ENCODE assay signal across 11 cellular contexts in the genomic region with DNA sequence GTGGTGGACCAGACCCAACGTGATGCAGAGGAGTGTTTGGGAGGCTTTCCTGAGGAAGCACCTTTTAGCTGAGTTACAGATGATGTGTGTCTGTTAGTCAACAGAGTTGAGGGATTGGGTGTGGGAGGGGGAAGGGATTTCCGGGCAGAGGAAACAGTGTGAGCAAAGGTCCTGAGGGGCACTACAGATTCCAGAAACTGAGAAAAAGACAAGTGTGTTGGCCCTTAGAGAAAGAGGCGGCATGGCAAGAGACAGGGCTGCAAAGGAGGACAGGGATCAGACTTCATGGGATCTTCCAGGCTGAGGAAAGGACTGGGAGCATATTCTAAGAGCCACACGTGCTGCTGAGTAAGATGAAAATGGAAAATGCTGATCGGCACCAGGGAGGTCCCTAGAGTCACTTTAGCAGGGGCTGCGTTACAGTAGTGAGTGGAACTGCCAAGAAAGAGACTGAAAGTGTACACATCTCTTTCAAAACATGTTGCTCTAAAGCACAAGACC. TPM values are rescaled to one million over a fixed set of nuclear protein-coding genes. Genes with fewer than 3 reads are reported as not detected.
DNase-seq lines count a peak whose midpoint lies in the region; ATAC-seq, FAIRE-seq and TF ChIP-seq lines count a peak whose summit lies in the region.
"Had no signal": no experiment of that assay in that cellular context is flagged by ENCODE, and none has a peak within 500 bp of the region (broad histone marks: within the 10 kb centered on the region; RNA-seq: fewer than 3 reads in every experiment).

No MANE protein-coding gene starts in this region.

- no peak overlapping the region for H3K27ac ChIP-seq in colonic mucosa

- H3K9ac ChIP-seq in colonic mucosa (ENCODE audit: low read depth in 2 of 2, low read length in 2 of 2) = no peak overlapping the region

- no peak overlapping the region for H3K4me3 Mint-ChIP-seq in progenitor cell of endocrine pancreas (ENCODE audit: low read depth)

- no peaks in the 10 kb centered on the region for H3K36me3 ChIP-seq in colonic mucosa

- ATAC-seq in GM21825 (IDR thresholded peaks at IDR 0.05; ENCODE audit: unreplicated experiment) = no peak

- H3K4me1 Mint-ChIP-seq in progenitor cell of endocrine pancreas (ENCODE audit: low read depth) = no peaks in the 10 kb centered on the region

- no peaks in the 10 kb centered on the region for H3K9me3 Mint-ChIP-seq in progenitor cell of endocrine pancreas (ENCODE audit: low read depth)

- FAIRE-seq in HTR-8/SVneo (lab: Jason Lieb, UNC) = peak; percentile 48

- DNase-seq in HTR-8/SVneo (ENCODE audit: insufficient read length, low spot score) (no peak), RPMI8226 (peak; percentile 24), fibroblast of the aortic adventitia (ENCODE audit: low read depth) (peak; percentile 19), progenitor cell of endocrine pancreas (ENCODE audit: low spot score, unreplicated experiment) (no peak), colonic mucosa (no peak), NCI-H2107 treated with DMSO at 0.1 percent for 48 hours (lab: John Stamatoyannopoulos, UW; ENCODE audit: unreplicated experiment) (no peak)
- DNase-seq: activated CD4-positive, alpha-beta T cell treated with anti-CD3 and anti-CD28 coated beads for 48 hours; DMS53; NCI-H1436 treated with DMSO at 0.1 percent for 48 hours; stimulated activated CD4-positive, alpha-beta T cell treated with anti-CD3 and anti-CD28 coated beads, Interleukin-4, amount 100 ng/mL, for 1 hour had no signal

- peaks cover 84% of the 10 kb centered on the region for H3K27me3 Mint-ChIP-seq in progenitor cell of endocrine pancreas

- H3K4me1 ChIP-seq in colonic mucosa = no peaks in the 10 kb centered on the region

- TF ChIP-seq CTCF in fibroblast of the aortic adventitia (IDR thresholded peaks at IDR 0.05; ENCODE audit: insufficient read depth, low read length) (no peak), progenitor cell of endocrine pancreas (IDR thresholded peaks at IDR 0.05; ENCODE audit: unreplicated experiment) (no peak), colonic mucosa (IDR thresholded peaks at IDR 0.05) (no peak)

- no peaks in the 10 kb centered on the region for H3K27me3 ChIP-seq in colonic mucosa

- H3K27ac Mint-ChIP-seq in progenitor cell of endocrine pancreas = peak overlapping the region; percentile 0

- H3K4me3 ChIP-seq in fibroblast of the aortic adventitia (ENCODE audit: low read depth, low read length) = no peak overlapping the region
- H3K4me3 ChIP-seq in colonic mucosa = no peak overlapping the region

- no peaks in the 10 kb centered on the region for H3K36me3 Mint-ChIP-seq in progenitor cell of endocrine pancreas (ENCODE audit: insufficient read depth)

- intact Hi-C loops in colonic mucosa (cut with DNase I) = no loop called here

- no peaks in the 10 kb centered on the region for H3K9me3 ChIP-seq in colonic mucosa

RNA-seq across cellular contexts. Expression of a gene that starts 9.4 kb away (rescaled TPM):
- 0.09 and 1.6 TPM in 2 replicates for total RNA-seq in fibroblast of the aortic adventitia (ENCODE audit: low replicate concordance)
- 3.5 and 5.4 TPM in 2 replicates for total RNA-seq in progenitor cell of endocrine pancreas
- total RNA-seq in colonic mucosa = 10 to 100 TPM in 1 of 2 donors, 1 to 10 TPM in 1; 9.1 to 14.0 TPM

RNA-seq across cellular contexts. Expression of a gene that starts 22.9 kb away (rescaled TPM):
- total RNA-seq in fibroblast of the aortic adventitia (ENCODE audit: low replicate concordance) (0.36 and 2.1 TPM in 2 replicates), progenitor cell of endocrine pancreas (3.5 and 8.2 TPM in 2 replicates), colonic mucosa (1 to 10 TPM in 1 of 2 donors, under 1 TPM in 1; 0.57 to 2.2 TPM)

RNA-seq across cellular contexts. Expression of a gene that starts 50.7 kb away (rescaled TPM):
- 31.1 and 68.5 TPM in 2 replicates for total RNA-seq in fibroblast of the aortic adventitia (ENCODE audit: low replicate concordance)
- total RNA-seq in progenitor cell of endocrine pancreas = 89.1 and 97.8 TPM in 2 replicates
- 100 to 1,000 TPM; 148 to 149 TPM for total RNA-seq in colonic mucosa

RNA-seq across cellular contexts. Expression of a gene that starts 56.5 kb away (rescaled TPM):
- total RNA-seq in fibroblast of the aortic adventitia (ENCODE audit: low replicate concordance) (not detected in 2 replicates), progenitor cell of endocrine pancreas (not detected in 2 replicates), colonic mucosa (not detected)

Comparison
In these comparisons a context has a peak if more than half of its experiments do, and no peak if none do; other contexts are left out.
1. DNase-seq: peak in RPMI8226 (single experiment) and fibroblast of the aortic adventitia (single experiment); none in HTR-8/SVneo (single experiment), progenitor cell of endocrine pancreas (single experiment), colonic mucosa (single experiment) and NCI-H2107 treated with DMSO at 0.1 percent for 48 hours (single experiment).